Comparison of ENCODE assay signal across 9 cellular contexts in the genomic region with DNA sequence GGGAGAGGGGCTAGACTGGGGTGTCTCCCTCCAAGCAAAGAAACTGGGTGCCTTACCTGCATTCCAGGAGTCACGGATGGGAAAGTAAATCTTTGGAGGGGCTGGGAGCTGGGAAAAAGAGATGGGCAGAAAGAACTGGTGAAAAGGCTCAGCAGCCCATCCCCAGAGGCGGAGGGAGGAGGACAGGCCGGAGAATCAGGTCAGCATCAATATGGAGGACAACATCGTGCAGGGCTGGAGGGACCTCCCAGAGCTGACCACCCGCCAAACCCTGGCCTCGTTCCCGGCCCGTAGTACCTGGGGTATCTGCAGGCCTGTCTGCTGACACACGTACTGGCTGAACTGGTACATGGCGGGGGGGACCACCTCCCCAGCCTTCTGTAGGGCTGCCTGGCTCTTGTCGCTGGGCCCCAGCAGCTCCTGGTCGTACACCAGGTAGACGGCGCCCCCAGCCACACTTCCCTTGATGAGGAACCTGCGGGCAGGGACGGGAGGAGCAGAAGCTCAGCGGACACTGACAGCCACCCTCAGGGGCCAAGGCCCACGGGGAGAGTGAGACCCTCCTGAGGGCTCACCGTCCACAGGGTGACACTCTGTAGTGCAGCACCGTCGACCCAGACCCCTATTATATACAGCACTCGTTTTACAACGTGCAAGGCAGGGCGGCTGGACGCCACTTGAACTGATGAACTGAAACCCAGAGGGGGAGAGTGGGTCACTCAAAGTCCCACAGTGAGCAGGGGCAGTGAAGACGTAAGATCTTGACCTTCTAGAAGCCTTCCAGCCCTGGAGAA. TPM values are rescaled to one million over a fixed set of nuclear protein-coding genes. Genes with fewer than 3 reads are reported as not detected.
A peak's percentile ranks its signal among the peaks of the same experiment; 100 is the strongest.
DNase-seq lines count a peak whose midpoint lies in the region; ATAC-seq and TF ChIP-seq lines count a peak whose summit lies in the region.
"Had no signal": no experiment of that assay in that cellular context is flagged by ENCODE, and none has a peak within 500 bp of the region (broad histone marks: within the 10 kb centered on the region; RNA-seq: fewer than 3 reads in every experiment).

No MANE protein-coding gene starts in this region.

- peak overlapping the region; percentile 98 for H3K27ac ChIP-seq in CD8-positive, alpha-beta T cell (ENCODE audit: low read depth, low read length)
- H3K27ac ChIP-seq in OCI-LY3 (ENCODE audit: low read length), result peak overlapping the region; percentile 65

- peaks cover 12% of the 10 kb centered on the region for H3K79me2 ChIP-seq in OCI-LY3 (ENCODE audit: low read length)

- H3K9me3 Mint-ChIP-seq in CD8-positive, alpha-beta T cell, result no peaks in the 10 kb centered on the region

- H3K4me3 Mint-ChIP-seq in CD8-positive, alpha-beta T cell, result peak overlapping the region; percentile 90

- POLR2A ChIA-PET in CD8-positive, alpha-beta T cell (lab: Charles Lee), result interaction anchor here (0.9 to 1.5 kb wide), 4 partner anchors 10 to 57 kb away, joined by 3 to 5 read pairs (median 4); a partner anchor contains a TSS

- H3K4me2 ChIP-seq in OCI-LY3 (ENCODE audit: low read length), result peak overlapping the region; percentile 96

- no peaks in the 10 kb centered on the region for H3K9me3 ChIP-seq in CD8-positive, alpha-beta T cell (ENCODE audit: low read length)
- H3K9me3 ChIP-seq in OCI-LY3 (ENCODE audit: insufficient read depth, low read length), result no peaks in the 10 kb centered on the region
- no peaks in the 10 kb centered on the region for H3K9me3 ChIP-seq in endocrine pancreas (ENCODE audit: control insufficient read depth, low read length)
- no peaks in the 10 kb centered on the region for H3K9me3 ChIP-seq in neuron (ENCODE audit: low read length)

- no peaks in the 10 kb centered on the region for H3K27me3 ChIP-seq in CD8-positive, alpha-beta T cell (ENCODE audit: insufficient read depth, low read length)
- H3K27me3 ChIP-seq in OCI-LY3 (ENCODE audit: low read depth, low read length), result no peaks in the 10 kb centered on the region
- no peaks in the 10 kb centered on the region for H3K27me3 ChIP-seq in endocrine pancreas (ENCODE audit: control insufficient read depth, insufficient read depth, low read length)
- H3K27me3 ChIP-seq in neuron (ENCODE audit: insufficient read depth, low read length), result no peaks in the 10 kb centered on the region

- no peaks in the 10 kb centered on the region for H3K36me3 ChIP-seq in CD8-positive, alpha-beta T cell (ENCODE audit: insufficient read depth, low read length)
- H3K36me3 ChIP-seq in OCI-LY3 (replicated peaks; ENCODE audit: low read depth, low read length), result peaks cover 3% of the 10 kb centered on the region
- H3K36me3 ChIP-seq in endocrine pancreas (ENCODE audit: control insufficient read depth, insufficient read depth, low read length), result no peaks in the 10 kb centered on the region
- H3K36me3 ChIP-seq in neuron (ENCODE audit: insufficient read depth, low read length), result peaks cover 10% of the 10 kb centered on the region

- peaks cover 9% of the 10 kb centered on the region for H3K36me3 Mint-ChIP-seq in CD8-positive, alpha-beta T cell

- H4K20me1 ChIP-seq in OCI-LY3 (ENCODE audit: insufficient read depth, low read length), result no peaks in the 10 kb centered on the region

- peaks cover 25% of the 10 kb centered on the region for H3K4me1 Mint-ChIP-seq in CD8-positive, alpha-beta T cell (ENCODE audit: low read depth)

- CTCF ChIA-PET in CD8-positive, alpha-beta T cell (lab: Charles Lee), result interaction anchor here (1.0 to 1.3 kb wide), 2 partner anchors 17 to 57 kb away, joined by 3 read pairs; a partner anchor contains a TSS

- H3K27me3 Mint-ChIP-seq in CD8-positive, alpha-beta T cell (ENCODE audit: low read depth), result no peaks in the 10 kb centered on the region

- H3K4me3 ChIP-seq in CD8-positive, alpha-beta T cell (ENCODE audit: low read depth, low read length), result peak overlapping the region; percentile 96
- peak overlapping the region; percentile 88 for H3K4me3 ChIP-seq in OCI-LY3 (ENCODE audit: low read length)
- peak overlapping the region; percentile 19 for H3K4me3 ChIP-seq in endocrine pancreas (ENCODE audit: control insufficient read depth, insufficient read depth, low read length)
- peak overlapping the region; percentile 70 for H3K4me3 ChIP-seq in neuron (ENCODE audit: low read length)

- H3K27ac Mint-ChIP-seq in CD8-positive, alpha-beta T cell, result peak overlapping the region; percentile 96

- TF ChIP-seq CTCF in CD8-positive, alpha-beta T cell (IDR thresholded peaks at IDR 0.05), result no peak
- no peak for TF ChIP-seq CTCF in OCI-LY3 (IDR thresholded peaks at IDR 0.05; ENCODE audit: low read depth, low read length)

- peaks cover 15% of the 10 kb centered on the region for H3K4me1 ChIP-seq in CD8-positive, alpha-beta T cell (ENCODE audit: insufficient read depth, low read length)
- H3K4me1 ChIP-seq in OCI-LY3 (ENCODE audit: low read length) (peaks cover 12% of the 10 kb centered on the region; the same call in 1 of the 2 replicates), endocrine pancreas (ENCODE audit: control insufficient read depth, insufficient read depth, low read length) (no peaks in the 10 kb centered on the region), neuron (ENCODE audit: insufficient read depth, low read length) (peaks cover 18% of the 10 kb centered on the region)

- no peak for ATAC-seq in CD8-positive, alpha-beta T cell
- ATAC-seq in HG03354 (IDR thresholded peaks at IDR 0.05; ENCODE audit: poor library complexity, severe bottlenecking, unreplicated experiment) (no peak), HG03039 (IDR thresholded peaks at IDR 0.05; ENCODE audit: unreplicated experiment) (no peak)

- no peak for DNase-seq in CD8-positive, alpha-beta T cell
- DNase-seq in NOMO-1 (lab: John Stamatoyannopoulos, UW; ENCODE audit: unreplicated experiment in 2 of 2), result no peak
- DNase-seq in NCI-H1436 treated with DMSO at 0.1 percent for 48 hours (lab: John Stamatoyannopoulos, UW), result no peak

- H2AFZ ChIP-seq in OCI-LY3 (ENCODE audit: low read depth, low read length), result peak overlapping the region; percentile 81; the same call in 1 of the 2 replicates
- no peak overlapping the region for H2AFZ ChIP-seq in neuron (ENCODE audit: low read depth, low read length)

- H3K9ac ChIP-seq in OCI-LY3 (ENCODE audit: low read length) (peak overlapping the region; percentile 92), endocrine pancreas (ENCODE audit: control insufficient read depth, insufficient read depth, low read length) (peak overlapping the region; percentile 95)

- intact Hi-C loops in CD8-positive, alpha-beta T cell (cut with DNase I, micrococcal nuclease), result loop anchor here (1.0 to 10.0 kb wide), 8 partner anchors 11 to 1277 kb away; a partner anchor contains a TSS

RNA-seq across cellular contexts. Expression of a gene that starts 0.8 kb away (rescaled TPM):
- total RNA-seq in CD8-positive, alpha-beta T cell, result 10 to 100 TPM; 19.6 to 24.8 TPM

RNA-seq across cellular contexts. Expression of a gene that starts 1.3 kb away (rescaled TPM):
- total RNA-seq in CD8-positive, alpha-beta T cell, result 1 to 10 TPM; 3.1 to 4.1 TPM

RNA-seq across cellular contexts. Expression of a gene that starts 10.6 kb away (rescaled TPM):
- total RNA-seq in CD8-positive, alpha-beta T cell, result 1,000 to 10,000 TPM; 1,425 to 1,465 TPM

RNA-seq across cellular contexts. Expression of a gene that starts 40.5 kb away (rescaled TPM):
- 100 to 1,000 TPM in 1 of 2 experiments, 10 to 100 TPM in 1; 90.6 to 109 TPM for total RNA-seq in CD8-positive, alpha-beta T cell

RNA-seq across cellular contexts. Expression of a gene that starts 41.0 kb away (rescaled TPM):
- not detected for total RNA-seq in CD8-positive, alpha-beta T cell
- total RNA-seq: glomerular endothelial cell had no signal

Comparison
In these comparisons a context has a peak if more than half of its experiments do, and no peak if none do; other contexts are left out.
1. H3K4me3 ChIP-seq: peak in every context shown above with its lines; median percentile 96 in CD8-positive, alpha-beta T cell; 88 in OCI-LY3; 70 in neuron; 19 in endocrine pancreas.